In genomic region chr17:82065638-82066303, GRCh38 we compare ENCODE assay signal across 8 cellular contexts.
DNase-seq lines count a peak whose midpoint lies in the region; ATAC-seq and TF ChIP-seq lines count a peak whose summit lies in the region.

Gene DUS1L (minus strand): TSS chr17:82065804. CDS start chr17:82065059, 745 bp downstream.

- peaks cover 35% of the 10 kb centered on the region for H3K36me3 ChIP-seq in HAP-1 (replicated peaks)
- peaks cover 17 to 27% of the 10 kb centered on the region in 2 donors for H3K36me3 ChIP-seq in mucosa of rectum (ENCODE audit: control insufficient read depth in 2 of 2, insufficient read depth in 2 of 2, low read length in 2 of 2)

- in situ Hi-C loops in HAP-1 (cut with MboI; ENCODE audit: low sequenced_read_pairs): no loop called here

- H3K27me3 ChIP-seq in HAP-1 (ENCODE audit: low read depth): no peaks in the 10 kb centered on the region
- no peaks in the 10 kb centered on the region for H3K27me3 ChIP-seq in mucosa of rectum (ENCODE audit: control insufficient read depth in 2 of 2, insufficient read depth in 2 of 2, low read length in 2 of 2)

- no peak for TF ChIP-seq CTCF in epithelial cell of esophagus (IDR thresholded peaks at IDR 0.05; ENCODE audit: insufficient read depth, low read depth, low read length, missing control alignments)

- H3K27ac ChIP-seq in mucosa of rectum (ENCODE audit: low read depth in 2 of 2, low read length in 2 of 2): peak within 1 kb of the TSS; percentile 71 to 75

- no peak for ATAC-seq in HG03439 (IDR thresholded peaks at IDR 0.05; ENCODE audit: unreplicated experiment)

- H3K9ac ChIP-seq in mucosa of rectum (ENCODE audit: low read depth in 1 of 2, low read length in 2 of 2): peak within 1 kb of the TSS; percentile 80 to 87

- H3K4me1 ChIP-seq in HAP-1: peaks cover 7% of the 10 kb centered on the region
- H3K4me1 ChIP-seq in mucosa of rectum (ENCODE audit: control insufficient read depth in 2 of 2, insufficient read depth in 2 of 2, low read length in 2 of 2): peaks cover 12 to 17% of the 10 kb centered on the region in 2 donors

- H3K9me3 ChIP-seq in HAP-1: no peaks in the 10 kb centered on the region; the same call in 1 of the 2 replicates
- H3K9me3 ChIP-seq in mucosa of rectum (ENCODE audit: control insufficient read depth in 2 of 2, low read length in 2 of 2): no peaks in the 10 kb centered on the region

- DNase-seq in GF-D8 (lab: John Stamatoyannopoulos, UW): peak; percentile 10
- peak; percentile 22 to 63 for DNase-seq in HAP-1 (ENCODE audit: low spot score in 2 of 2)
- peak; percentile 76 for DNase-seq in NCI-H69 (lab: John Stamatoyannopoulos, UW)
- DNase-seq in activated T-cell treated with anti-CD3 and anti-CD28 coated beads for 1 hour (ENCODE audit: low read depth): peak; percentile 66
- DNase-seq in epithelial cell of esophagus (ENCODE audit: low read depth): peak; percentile 56
- peak; percentile 35 to 50 for DNase-seq in stimulated activated CD8-positive, alpha-beta memory T cell treated with anti-CD3 and anti-CD28 coated beads, Interleukin-4, amount 100 ng/mL, for 4 hours (ENCODE audit: low read depth in 2 of 2, low spot score in 1 of 2)

- peak within 1 kb of the TSS; percentile 86 for H3K4me3 ChIP-seq in HAP-1
- peak within 1 kb of the TSS; percentile 83 for H3K4me3 ChIP-seq in epithelial cell of esophagus (ENCODE audit: low read length)
- H3K4me3 ChIP-seq in mucosa of rectum (ENCODE audit: low read length in 2 of 2): peak within 1 kb of the TSS; percentile 75 to 76

Comparison
In these comparisons a context has a peak if more than half of its experiments do, and no peak if none do; other contexts are left out.
1. DNase-seq: peak in every context shown above with its lines; median percentile 76 in NCI-H69; 66 in activated T-cell treated with anti-CD3 and anti-CD28 coated beads for 1 hour; 56 in epithelial cell of esophagus; 42 in HAP-1; 42 in stimulated activated CD8-positive, alpha-beta memory T cell treated with anti-CD3 and anti-CD28 coated beads, Interleukin-4, amount 100 ng/mL, for 4 hours; 10 in GF-D8.